Comparison of ENCODE assay signal across 14 cellular contexts in the genomic region with DNA sequence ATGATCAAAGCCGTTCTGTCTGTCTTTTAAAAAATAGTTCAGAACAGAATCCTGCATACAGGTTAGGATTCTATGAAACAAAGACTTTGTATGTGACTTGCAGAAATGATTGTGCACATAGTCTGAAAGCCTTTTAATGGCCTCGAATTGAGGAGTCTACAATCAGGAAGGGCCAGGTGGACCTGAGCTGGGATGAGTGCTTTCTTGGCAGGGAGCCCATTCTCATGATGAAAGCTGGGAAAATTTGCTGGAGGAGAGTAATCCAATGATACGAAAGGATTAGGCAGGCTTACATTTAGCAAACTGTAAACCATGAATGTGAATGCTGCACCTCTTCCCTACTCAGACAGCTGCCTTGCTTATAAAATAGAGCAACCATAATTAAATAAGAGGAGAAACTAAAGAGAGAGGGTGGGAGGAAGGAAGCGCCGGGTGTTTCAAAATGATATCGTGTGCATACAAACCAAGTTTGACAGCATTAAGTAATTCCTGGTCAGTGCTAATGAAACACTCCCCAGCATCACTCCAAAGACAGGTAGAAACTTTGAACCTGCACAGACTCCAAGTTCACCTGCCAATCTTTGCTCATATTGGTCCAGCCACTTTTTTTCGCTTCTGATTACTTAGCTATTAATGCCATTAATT.
A peak's percentile ranks its signal among the peaks of the same experiment; 100 is the strongest.
DNase-seq lines count a peak whose midpoint lies in the region; ATAC-seq and FAIRE-seq lines count a peak whose summit lies in the region.
"Had no signal": no experiment of that assay in that cellular context is flagged by ENCODE, and none has a peak within 500 bp of the region (broad histone marks: within the 10 kb centered on the region; RNA-seq: fewer than 3 reads in every experiment).

No MANE protein-coding gene starts in this region.

- no peak for ATAC-seq in GM19463 (IDR thresholded peaks at IDR 0.05; ENCODE audit: unreplicated experiment)

- DNase-seq in DMS 273 treated with DMSO at 0.1 percent for 48 hours (lab: John Stamatoyannopoulos, UW): peak; percentile 83
- peak; percentile 70 to 77 for DNase-seq in NCI-H187 (lab: John Stamatoyannopoulos, UW)
- peak; percentile 28 for DNase-seq in NOMO-1 treated with dmso at 0.1 percent for 144 hours (lab: John Stamatoyannopoulos, UW; ENCODE audit: unreplicated experiment)
- DNase-seq in activated CD8-positive, alpha-beta memory T cell treated with anti-CD3 and anti-CD28 coated beads for 24 hours: no peak
- DNase-seq in RCC 7860 (ENCODE audit: low spot score): no peak
- DNase-seq in activated naive CD4-positive, alpha-beta T cell treated with anti-CD3 and anti-CD28 coated beads, Interleukin-2, amount 50 U/mL, for 16 hours: no peak
- DNase-seq: activated gamma-delta T cell treated with Interleukin-2 at 50 U/mL for 16 hours; cortex of kidney; DND-41; stimulated activated CD4-positive, alpha-beta T cell treated with anti-CD3 and anti-CD28 coated beads, Interleukin-12 subunit alpha, Interleukin-12 subunit beta, amount 100 ng/mL, for 4 hours; stimulated activated naive CD4-positive, alpha-beta T cell treated with Interleukin-2 at 50 U/mL for 16 hours had no signal

- peak; percentile 97 for FAIRE-seq in islet of Langerhans (lab: Jason Lieb, UNC)
- no peak for FAIRE-seq in RCC 7860 (lab: Jason Lieb, UNC)
- FAIRE-seq: H1 had no signal

Comparison
In these comparisons a context has a peak if more than half of its experiments do, and no peak if none do; other contexts are left out.
1. DNase-seq: peak in DMS 273 treated with DMSO at 0.1 percent for 48 hours (single experiment), NCI-H187 (2 of 2) and NOMO-1 treated with dmso at 0.1 percent for 144 hours (single experiment); none in activated CD8-positive, alpha-beta memory T cell treated with anti-CD3 and anti-CD28 coated beads for 24 hours (single experiment), RCC 7860 (single experiment) and activated naive CD4-positive, alpha-beta T cell treated with anti-CD3 and anti-CD28 coated beads, Interleukin-2, amount 50 U/mL, for 16 hours (single experiment).